Comparison of ENCODE assay signal across 19 cellular contexts in the genomic region with DNA sequence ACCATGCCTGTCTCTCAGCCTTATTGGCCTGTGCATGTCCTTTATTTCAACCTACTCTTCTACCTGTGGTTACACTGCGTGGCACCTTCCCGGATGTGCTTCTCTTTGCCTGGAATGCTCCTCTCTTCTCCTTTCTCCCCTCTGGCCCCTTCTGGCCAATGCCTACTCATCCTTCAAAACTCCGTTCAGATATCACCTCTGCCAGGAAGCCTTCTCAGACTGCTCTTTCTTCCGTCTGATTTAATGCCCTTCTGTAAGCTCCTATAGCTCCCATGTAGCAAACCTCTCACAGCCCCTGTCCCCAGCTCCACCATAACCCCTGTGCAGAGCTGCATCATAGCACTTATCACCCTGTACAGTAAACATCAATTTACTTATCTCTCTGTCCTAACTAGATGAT. TPM values are rescaled to one million over a fixed set of nuclear protein-coding genes. Genes with fewer than 3 reads are reported as not detected.
DNase-seq lines count a peak whose midpoint lies in the region; ATAC-seq, FAIRE-seq and TF ChIP-seq lines count a peak whose summit lies in the region.
"Had no signal": no experiment of that assay in that cellular context is flagged by ENCODE, and none has a peak within 500 bp of the region (broad histone marks: within the 10 kb centered on the region; RNA-seq: fewer than 3 reads in every experiment).

No MANE protein-coding gene starts in this region.

- TF ChIP-seq EP300 in SK-N-SH (IDR thresholded peaks at IDR 0.05; ENCODE audit: borderline replicate concordance in 1 of 2, low read depth in 1 of 2, low read length in 1 of 2) (no peak), K562 (IDR thresholded peaks at IDR 0.05; ENCODE audit: low read length) (no peak)

- H3K4me1 ChIP-seq in SK-N-SH (ENCODE audit: control insufficient read depth in 1 of 2, insufficient read depth in 2 of 2, low read depth in 1 of 2, low read length in 1 of 2) (no peaks in the 10 kb centered on the region; a peak in 1 of 4 replicates), K562 (replicated peaks in 1 of 2; ENCODE audit: control insufficient read depth in 2 of 2, insufficient read depth in 2 of 2, low read length in 2 of 2) (peaks cover 0 to 21% of the 10 kb centered on the region in 2 experiments; a peak in 3 of 5 replicates)

- H3K9me3 Mint-ChIP-seq in activated naive CD4-positive, alpha-beta T cell treated with anti-CD3 and anti-CD28 coated beads, Interleukin-2, amount 10 ng/mL, durations not matched to agents 7 days and 5 days = no peaks in the 10 kb centered on the region
- no peaks in the 10 kb centered on the region for H3K9me3 Mint-ChIP-seq in stimulated activated naive B cell treated with anti-CD40 and anti-IgM and Interleukin-4, amounts not matched to agents 10 μg/mL and 1 μg/mL and 100 μg/mL, for 72 hours

- no peaks in the 10 kb centered on the region for H3K9me2 ChIP-seq in SK-N-SH

- peaks cover 34% of the 10 kb centered on the region for H3K36me3 Mint-ChIP-seq in activated naive CD4-positive, alpha-beta T cell treated with anti-CD3 and anti-CD28 coated beads, Interleukin-2, amount 10 ng/mL, durations not matched to agents 7 days and 5 days
- H3K36me3 Mint-ChIP-seq in stimulated activated naive B cell treated with anti-CD40 and anti-IgM and Interleukin-4, amounts not matched to agents 10 μg/mL and 1 μg/mL and 100 μg/mL, for 72 hours = peaks cover 18 to 47% of the 10 kb centered on the region in 2 donors

- TF ChIP-seq POLR2A in K562 (conservative IDR thresholded peaks at IDR 0.05) = no peak

- no peak overlapping the region for H3K27ac ChIP-seq in SK-N-SH (ENCODE audit: low read depth in 2 of 2, low read length in 1 of 2)
- no peak overlapping the region for H3K27ac ChIP-seq in K562 (ENCODE audit: extremely low read depth, low read depth, low read length)
- H3K27ac ChIP-seq: right lobe of liver, testis had no signal

- no peak for DNase-seq in activated naive CD4-positive, alpha-beta T cell treated with anti-CD3 and anti-CD28 coated beads, Interleukin-2, amount 10 ng/mL, durations not matched to agents 7 days and 5 days
- no peak for DNase-seq in activated naive CD4-positive, alpha-beta T cell treated with Interleukin-2 at 50 U/mL for 16 hours
- DNase-seq in SK-N-SH = peak; percentile 44
- DNase-seq in K562 (ENCODE audit: extremely low read depth in 1 of 4, low spot score in 3 of 4) = no peak
- no peak for DNase-seq in stimulated activated naive B cell treated with anti-CD40 and anti-IgM and Interleukin-4, amounts not matched to agents 10 μg/mL and 1 μg/mL and 100 μg/mL, for 72 hours
- DNase-seq in left lobe of liver (ENCODE audit: low spot score) = no peak
- no peak for DNase-seq in NCI-H1694 (lab: John Stamatoyannopoulos, UW)
- DNase-seq: foreskin fibroblast; GF-D8; NCI-H1694 treated with DMSO at 0.1 percent for 48 hours; NCI-H446 treated with DMSO at 0.1 percent for 48 hours; SIG-M5; stimulated activated CD4-positive, alpha-beta T cell treated with anti-CD3 and anti-CD28 coated beads, Interleukin-2, amount 100 ng/mL, for 24 hours; testis had no signal

- no peaks in the 10 kb centered on the region for H3K9me1 ChIP-seq in K562 (ENCODE audit: control insufficient read depth, insufficient read depth, low read length)

- H3K27me3 Mint-ChIP-seq in activated naive CD4-positive, alpha-beta T cell treated with anti-CD3 and anti-CD28 coated beads, Interleukin-2, amount 10 ng/mL, durations not matched to agents 7 days and 5 days = no peaks in the 10 kb centered on the region
- H3K27me3 Mint-ChIP-seq in stimulated activated naive B cell treated with anti-CD40 and anti-IgM and Interleukin-4, amounts not matched to agents 10 μg/mL and 1 μg/mL and 100 μg/mL, for 72 hours = no peaks in the 10 kb centered on the region

- in situ Hi-C loops in K562 (cut with MboI) = no loop called here

- ATAC-seq in K562 (no peak), left lobe of liver (no peak), GM21515 (IDR thresholded peaks at IDR 0.05; ENCODE audit: unreplicated experiment) (no peak)
- no peak for ATAC-seq in stimulated activated naive B cell treated with anti-CD40 and anti-IgM and Interleukin-4, amounts not matched to agents 10 μg/mL and 1 μg/mL and 100 μg/mL, for 72 hours (replicated peaks)

- H3K9me3 ChIP-seq in SK-N-SH = no peaks in the 10 kb centered on the region
- no peaks in the 10 kb centered on the region for H3K9me3 ChIP-seq in K562 (replicated peaks; ENCODE audit: control insufficient read depth, insufficient read depth, low read depth, low read length)
- H3K9me3 ChIP-seq: right lobe of liver, testis had no signal

- H3K9ac ChIP-seq in SK-N-SH (no peak overlapping the region), K562 (ENCODE audit: insufficient read depth in 1 of 2, low read depth in 2 of 2, low read length in 2 of 2) (no peak overlapping the region)

- no peak overlapping the region for H3K4me3 Mint-ChIP-seq in activated naive CD4-positive, alpha-beta T cell treated with anti-CD3 and anti-CD28 coated beads, Interleukin-2, amount 10 ng/mL, durations not matched to agents 7 days and 5 days
- H3K4me3 Mint-ChIP-seq in stimulated activated naive B cell treated with anti-CD40 and anti-IgM and Interleukin-4, amounts not matched to agents 10 μg/mL and 1 μg/mL and 100 μg/mL, for 72 hours = peak overlapping the region; percentile 3 to 58

- peak overlapping the region; percentile 85 for H3K27ac Mint-ChIP-seq in activated naive CD4-positive, alpha-beta T cell treated with anti-CD3 and anti-CD28 coated beads, Interleukin-2, amount 10 ng/mL, durations not matched to agents 7 days and 5 days
- H3K27ac Mint-ChIP-seq in stimulated activated naive B cell treated with anti-CD40 and anti-IgM and Interleukin-4, amounts not matched to agents 10 μg/mL and 1 μg/mL and 100 μg/mL, for 72 hours = peak overlapping the region; percentile 0

- no peaks in the 10 kb centered on the region for H4K20me1 ChIP-seq in SK-N-SH (ENCODE audit: insufficient read depth)
- H4K20me1 ChIP-seq in K562 (replicated peaks; ENCODE audit: control insufficient read depth, insufficient read depth, low read length) = no peaks in the 10 kb centered on the region

- H3K4me3 ChIP-seq in SK-N-SH (ENCODE audit: low read depth in 2 of 2, low read length in 1 of 2) = no peak overlapping the region
- H3K4me3 ChIP-seq in K562 = no peak overlapping the region
- H3K4me3 ChIP-seq: right lobe of liver, testis had no signal

- CTCF ChIA-PET in activated naive CD4-positive, alpha-beta T cell treated with anti-CD3 and anti-CD28 coated beads, Interleukin-2, amount 10 ng/mL, durations not matched to agents 7 days and 5 days (lab: Charles Lee) = no interaction called here
- CTCF ChIA-PET in SK-N-SH (lab: Yijun Ruan, JAX) = no interaction called here
- CTCF ChIA-PET in K562 (lab: Yijun Ruan, JAX; ENCODE audit: low intra/inter-chr PET ratio) = no interaction called here

- BruUV-seq in K562 (replicated peaks; lab: Mats Ljungman, UMichigan) = no TSS peak

- H3K27me3 ChIP-seq in SK-N-SH (ENCODE audit: insufficient read depth) (no peaks in the 10 kb centered on the region), K562 (ENCODE audit: control insufficient read depth in 2 of 2, insufficient read depth in 2 of 2, low read length in 2 of 2) (no peaks in the 10 kb centered on the region)
- H3K27me3 ChIP-seq: right lobe of liver, testis had no signal

- 79% methylated on average over 4 of the region's 4 CpGs for WGBS in SK-N-SH (ENCODE audit: low lambda C conversion rate)
- 44% methylated on average over 3 of the region's 4 CpGs for WGBS in K562 (ENCODE audit: insufficient coverage, low coverage, missing lambda C conversion rate)

- no peak for TF ChIP-seq CTCF in SK-N-SH (IDR thresholded peaks at IDR 0.05)
- TF ChIP-seq CTCF in K562 (IDR thresholded peaks at IDR 0.05 in 2 of 3, conservative IDR thresholded peaks at IDR 0.05 in 1 of 3; ENCODE audit: insufficient read depth in 2 of 3, low read depth in 1 of 3, low read length in 3 of 3) = no peak

- TF ChIP-seq RAD21 in SK-N-SH (IDR thresholded peaks at IDR 0.05; ENCODE audit: low read length) (no peak), K562 (CRISPR knock-in tag; conservative IDR thresholded peaks at IDR 0.05 in 1 of 2, IDR thresholded peaks at IDR 0.05 in 1 of 2) (no peak)

- FAIRE-seq in K562 (lab: Jason Lieb, UNC) = no peak
- FAIRE-seq: H54 had no signal

- POLR2A ChIA-PET in SK-N-SH (lab: Yijun Ruan, JAX) = no interaction called here
- POLR2A ChIA-PET in K562 (lab: Yijun Ruan, JAX) = interaction anchor here (1.8 to 2.2 kb wide), 3 partner anchors 9 to 14 kb away, joined by 4 to 6 read pairs (median 4); no protein-coding TSS in a partner anchor

- no peaks in the 10 kb centered on the region for H3F3A ChIP-seq in SK-N-SH (replicated peaks; ENCODE audit: insufficient read depth)

- H2AFZ ChIP-seq in SK-N-SH (ENCODE audit: low read depth) (no peak overlapping the region), K562 (ENCODE audit: low read depth, low read length) (no peak overlapping the region)

- intact Hi-C loops in K562 (cut with micrococcal nuclease) = no loop called here

- no peaks in the 10 kb centered on the region for H3K36me3 ChIP-seq in SK-N-SH (replicated peaks in 1 of 2; ENCODE audit: control insufficient read depth in 1 of 2, insufficient read depth in 2 of 2, low read length in 1 of 2)
- no peaks in the 10 kb centered on the region for H3K36me3 ChIP-seq in K562 (ENCODE audit: control insufficient read depth, insufficient read depth, low read length)
- H3K36me3 ChIP-seq: right lobe of liver had no signal

- no peaks in the 10 kb centered on the region for H3K79me2 ChIP-seq in SK-N-SH (ENCODE audit: insufficient read depth)
- H3K79me2 ChIP-seq in K562 (ENCODE audit: control insufficient read depth, insufficient read depth, low read length) = no peaks in the 10 kb centered on the region

- H3K4me1 Mint-ChIP-seq in activated naive CD4-positive, alpha-beta T cell treated with anti-CD3 and anti-CD28 coated beads, Interleukin-2, amount 10 ng/mL, durations not matched to agents 7 days and 5 days = peaks cover 65% of the 10 kb centered on the region
- peaks cover 49 to 68% of the 10 kb centered on the region in 2 donors for H3K4me1 Mint-ChIP-seq in stimulated activated naive B cell treated with anti-CD40 and anti-IgM and Interleukin-4, amounts not matched to agents 10 μg/mL and 1 μg/mL and 100 μg/mL, for 72 hours

- H3K4me2 ChIP-seq in SK-N-SH (no peak overlapping the region), K562 (ENCODE audit: insufficient read depth, low read length) (no peak overlapping the region)

RNA-seq across cellular contexts. Expression of a gene that starts 13.2 kb away (rescaled TPM):
- not detected in 2 replicates for polyA plus RNA-seq in SK-N-SH (2012; rRNA removed)
- not detected in 2 replicates for polyA plus RNA-seq in SK-N-SH (2012; cell fraction: cytosol; rRNA removed)
- polyA plus RNA-seq in SK-N-SH (2012; cell fraction: nucleus; rRNA removed) = not detected in 2 replicates
- total RNA-seq in K562 (2011; cell fraction: chromatin; rRNA removed; ENCODE audit: low replicate concordance) = 1.2 and 1.8 TPM in 2 replicates
- 0.67 and 0.92 TPM in 2 replicates for total RNA-seq in K562 (2011; cell fraction: nucleolus; rRNA removed)
- total RNA-seq in K562 (2011; cell fraction: nucleoplasm; rRNA removed) = 1.3 and 1.8 TPM in 2 replicates
- 1.2 and 1.4 TPM in 2 replicates for total RNA-seq in K562 (2014; rRNA removed)
- total RNA-seq in K562 (2014; rRNA removed; fragmentation: Illumina TruSeq; extraction: Trizol) = 1.9 and 2.0 TPM in 2 replicates
- 1.2 and 1.3 TPM in 2 replicates for total RNA-seq in K562 (2015; rRNA removed; fragmentation: Illumina TruSeq; extraction: Trizol)
- 1.4 and 2.1 TPM in 2 replicates for total RNA-seq in K562 (2021)
- 0.61 and 0.70 TPM in 2 replicates for polyA plus RNA-seq in K562 (2011; rRNA removed)
- 0.37 and 0.46 TPM in 2 replicates for polyA plus RNA-seq in K562 (2011; cell fraction: cytosol; rRNA removed)
- polyA plus RNA-seq in K562 (2011; cell fraction: nucleus; rRNA removed) = 1.2 and 1.5 TPM in 2 replicates
- polyA plus RNA-seq in K562 (2012) = 1.4 and 5.2 TPM in 2 replicates
- 1.7 TPM in 2 replicates for polyA plus RNA-seq in K562 (2014; fragmentation: Illumina TruSeq; extraction: Trizol)
- under 1 TPM; 0.18 to 0.46 TPM for polyA plus RNA-seq in K562 (2014; fragmentation: Nextera tagmentation; extraction: Ambion mirVana)
- polyA plus RNA-seq in K562 (2014; rRNA removed) = 1.7 and 2.1 TPM in 2 replicates
- polyA minus RNA-seq in K562 (2011; rRNA and poly(A)+ RNA removed) = 0.67 and 1.1 TPM in 2 replicates
- 0.27 and 0.48 TPM in 2 replicates for polyA minus RNA-seq in K562 (2011; cell fraction: cytosol; rRNA and poly(A)+ RNA removed)
- 0.81 and 1.3 TPM in 2 replicates for polyA minus RNA-seq in K562 (2011; cell fraction: nucleus; rRNA and poly(A)+ RNA removed)
- 0.65 TPM for total RNA-seq in left lobe of liver
- total RNA-seq: HT-29, osteocyte had no signal
